ENCODE assay signal across 12 cellular contexts in the genomic region with DNA sequence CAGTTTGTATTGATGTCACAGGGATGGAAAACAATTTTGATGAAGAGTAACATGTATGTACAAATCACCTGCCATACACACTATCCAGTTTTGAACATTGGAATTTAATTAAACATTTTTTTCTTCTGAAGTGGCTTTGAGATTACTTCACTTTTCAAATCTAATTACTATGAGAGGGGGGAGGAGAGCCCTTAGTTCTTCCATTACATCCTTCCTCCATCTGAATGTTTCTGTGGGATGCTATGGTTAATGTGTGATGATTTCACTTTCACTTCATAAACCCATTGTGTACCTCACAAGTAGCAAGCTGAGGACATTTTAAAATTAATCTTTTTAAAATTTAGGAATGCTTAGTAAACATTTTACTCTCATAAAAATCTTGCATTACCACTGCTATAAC.
DNase-seq lines count a peak whose midpoint lies in the region; ATAC-seq, FAIRE-seq and TF ChIP-seq lines count a peak whose summit lies in the region.
"Had no signal": no experiment of that assay in that cellular context is flagged by ENCODE, and none has a peak within 500 bp of the region (broad histone marks: within the 10 kb centered on the region; RNA-seq: fewer than 3 reads in every experiment).

No MANE protein-coding gene starts in this region.

- peaks cover 20% of the 10 kb centered on the region for H3K79me2 ChIP-seq in SU-DHL-6 (ENCODE audit: insufficient read depth, low read length)

- no peaks in the 10 kb centered on the region for H3K27me3 ChIP-seq in CD4-positive, CD25-positive, alpha-beta regulatory T cell (ENCODE audit: control insufficient read depth, insufficient read depth, low read length)
- no peaks in the 10 kb centered on the region for H3K27me3 ChIP-seq in SU-DHL-6 (ENCODE audit: low read length)

- FAIRE-seq in GM19239 (lab: Jason Lieb, UNC) = peak; percentile 11

- peak in 1 of 3 donors; percentile 21 for DNase-seq in CD4-positive, CD25-positive, alpha-beta regulatory T cell
- no peak for DNase-seq in GM19239 (ENCODE audit: insufficient read length, low spot score)
- peak; percentile 57 for DNase-seq in fibroblast of the aortic adventitia (ENCODE audit: low read depth)
- DNase-seq in globus pallidus (ENCODE audit: low spot score) = no peak
- no peak for DNase-seq in DMS153 (lab: John Stamatoyannopoulos, UW)
- DNase-seq in stimulated activated effector memory CD8-positive, alpha-beta T cell treated with anti-CD3 and anti-CD28 coated beads, Interleukin-12 subunit alpha, Interleukin-12 subunit beta, amount 100 ng/mL, for 72 hours (ENCODE audit: low spot score in 2 of 2) = no peak
- DNase-seq: activated CD4-positive, alpha-beta T cell treated with anti-CD3 and anti-CD28 coated beads, Interleukin-2, amount 50 U/mL, for 4 hours; effector CD4-positive, alpha-beta T cell; upper lobe of left lung had no signal

- H3K9ac ChIP-seq in SU-DHL-6 (ENCODE audit: low read length) = no peak overlapping the region

- peaks cover 16% of the 10 kb centered on the region for H3K36me3 Mint-ChIP-seq in CD4-positive, CD25-positive, alpha-beta regulatory T cell
- peaks cover 26% of the 10 kb centered on the region for H3K36me3 Mint-ChIP-seq in stimulated activated effector memory CD8-positive, alpha-beta T cell treated with anti-CD3 and anti-CD28 coated beads, Interleukin-12 subunit alpha, Interleukin-12 subunit beta, amount 100 ng/mL, for 72 hours

- peaks cover 4% of the 10 kb centered on the region for H3K27me3 Mint-ChIP-seq in CD4-positive, CD25-positive, alpha-beta regulatory T cell

- H2AFZ ChIP-seq in SU-DHL-6 (ENCODE audit: low read depth, low read length, severe bottlenecking) = no peak overlapping the region

- no peak for TF ChIP-seq CTCF in SU-DHL-6 (IDR thresholded peaks at IDR 0.05; ENCODE audit: insufficient read depth, low read length, poor library complexity, severe bottlenecking)
- no peak for TF ChIP-seq CTCF in fibroblast of the aortic adventitia (IDR thresholded peaks at IDR 0.05; ENCODE audit: insufficient read depth, low read length)

- H3K27ac ChIP-seq in CD4-positive, CD25-positive, alpha-beta regulatory T cell (ENCODE audit: insufficient read depth, low read length, poor library complexity, severe bottlenecking) = no peak overlapping the region
- H3K27ac ChIP-seq in SU-DHL-6 (ENCODE audit: low read depth, low read length) = peak overlapping the region; percentile 7; the same call in 1 of the 2 replicates
- H3K27ac ChIP-seq: upper lobe of left lung had no signal

- H3K36me3 ChIP-seq in CD4-positive, CD25-positive, alpha-beta regulatory T cell (ENCODE audit: control insufficient read depth, insufficient read depth, low read length) = no peaks in the 10 kb centered on the region
- no peaks in the 10 kb centered on the region for H3K36me3 ChIP-seq in SU-DHL-6 (ENCODE audit: low read length)
- H3K36me3 ChIP-seq: upper lobe of left lung had no signal

- peaks cover 34% of the 10 kb centered on the region for H3K4me1 ChIP-seq in CD4-positive, CD25-positive, alpha-beta regulatory T cell (ENCODE audit: control insufficient read depth, insufficient read depth, low read length, poor library complexity, severe bottlenecking)

- peaks cover 8% of the 10 kb centered on the region; the same call in 1 of the 2 replicates for H4K20me1 ChIP-seq in SU-DHL-6 (ENCODE audit: low read depth, low read length)

- H3K4me1 Mint-ChIP-seq in CD4-positive, CD25-positive, alpha-beta regulatory T cell = peaks cover 29 to 66% (median 43%) of the 10 kb centered on the region in 4 donors
- peaks cover 43% of the 10 kb centered on the region for H3K4me1 Mint-ChIP-seq in stimulated activated effector memory CD8-positive, alpha-beta T cell treated with anti-CD3 and anti-CD28 coated beads, Interleukin-12 subunit alpha, Interleukin-12 subunit beta, amount 100 ng/mL, for 72 hours

- peaks cover 0 to 1% (median 0%) of the 10 kb centered on the region in 7 donors for H3K9me3 Mint-ChIP-seq in CD4-positive, CD25-positive, alpha-beta regulatory T cell
- no peaks in the 10 kb centered on the region for H3K9me3 Mint-ChIP-seq in stimulated activated effector memory CD8-positive, alpha-beta T cell treated with anti-CD3 and anti-CD28 coated beads, Interleukin-12 subunit alpha, Interleukin-12 subunit beta, amount 100 ng/mL, for 72 hours

- peaks cover 41% of the 10 kb centered on the region for H3F3A ChIP-seq in SU-DHL-6 (ENCODE audit: insufficient read depth)

- no peaks in the 10 kb centered on the region for H3K9me2 ChIP-seq in SU-DHL-6 (replicated peaks; ENCODE audit: insufficient read depth, low read length)

- H3K27ac Mint-ChIP-seq in CD4-positive, CD25-positive, alpha-beta regulatory T cell = no peak overlapping the region
- H3K27ac Mint-ChIP-seq in stimulated activated effector memory CD8-positive, alpha-beta T cell treated with anti-CD3 and anti-CD28 coated beads, Interleukin-12 subunit alpha, Interleukin-12 subunit beta, amount 100 ng/mL, for 72 hours = no peak overlapping the region

- H3K4me3 Mint-ChIP-seq in CD4-positive, CD25-positive, alpha-beta regulatory T cell = peak overlapping the region; percentile 21 to 89 (median 78)
- no peak overlapping the region for H3K4me3 Mint-ChIP-seq in stimulated activated effector memory CD8-positive, alpha-beta T cell treated with anti-CD3 and anti-CD28 coated beads, Interleukin-12 subunit alpha, Interleukin-12 subunit beta, amount 100 ng/mL, for 72 hours

- H3K4me3 ChIP-seq in CD4-positive, CD25-positive, alpha-beta regulatory T cell (ENCODE audit: low read depth, low read length) = peak overlapping the region; percentile 34
- no peak overlapping the region for H3K4me3 ChIP-seq in SU-DHL-6 (ENCODE audit: insufficient read depth, low read length, poor library complexity, severe bottlenecking)
- no peak overlapping the region for H3K4me3 ChIP-seq in fibroblast of the aortic adventitia (ENCODE audit: low read depth, low read length)
- H3K4me3 ChIP-seq: upper lobe of left lung had no signal

- no peak for ATAC-seq in CD4-positive, CD25-positive, alpha-beta regulatory T cell (ENCODE audit: low read depth in 2 of 2)
- no peak for ATAC-seq in HG02884 (IDR thresholded peaks at IDR 0.05; ENCODE audit: unreplicated experiment)
- no peak for ATAC-seq in stimulated activated effector memory CD8-positive, alpha-beta T cell treated with anti-CD3 and anti-CD28 coated beads, Interleukin-12 subunit alpha, Interleukin-12 subunit beta, amount 100 ng/mL, for 72 hours
- ATAC-seq: sciatic nerve had no signal

- H3K4me2 ChIP-seq in SU-DHL-6 (ENCODE audit: low read depth, low read length, poor library complexity, severe bottlenecking) = peak overlapping the region; percentile 21

- no peaks in the 10 kb centered on the region for H3K9me3 ChIP-seq in CD4-positive, CD25-positive, alpha-beta regulatory T cell (ENCODE audit: control insufficient read depth in 2 of 2, low read length in 2 of 2)
- H3K9me3 ChIP-seq in SU-DHL-6 (ENCODE audit: insufficient read depth, low read length) = no peaks in the 10 kb centered on the region
